8 cellular contexts compared by ENCODE assay signal in the genomic region with DNA sequence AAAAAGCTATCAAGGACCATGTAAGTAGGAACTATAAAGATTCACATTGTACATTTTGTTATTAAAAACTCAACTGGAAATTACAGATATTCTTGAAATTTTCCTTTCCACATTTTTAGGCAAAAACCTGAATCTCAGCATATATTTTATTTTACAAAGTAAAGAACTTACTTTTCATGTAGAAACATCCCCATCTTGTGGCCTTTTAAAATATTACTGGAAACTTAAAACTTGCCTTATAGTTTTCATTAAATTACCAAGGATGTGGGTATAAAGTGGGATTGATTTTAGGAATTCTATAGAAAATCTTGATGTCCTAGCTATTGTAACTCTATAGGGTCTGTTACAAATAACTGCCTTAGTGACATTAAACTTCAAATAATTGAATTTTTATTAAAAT. TPM values are rescaled to one million over a fixed set of nuclear protein-coding genes. Genes with fewer than 3 reads are reported as not detected.
DNase-seq lines count a peak whose midpoint lies in the region; ATAC-seq, FAIRE-seq and TF ChIP-seq lines count a peak whose summit lies in the region.

No MANE protein-coding gene starts in this region.

- H2BK5ac ChIP-seq in mesenchymal stem cell (ENCODE audit: low read depth, low read length, poor library complexity, severe bottlenecking): no peak overlapping the region

- H3K79me2 ChIP-seq in Loucy (ENCODE audit: insufficient read depth, low read length): peaks cover 88% of the 10 kb centered on the region
- H3K79me2 ChIP-seq in GM12878 (ENCODE audit: control insufficient read depth, insufficient read depth, low read length): peaks cover 33% of the 10 kb centered on the region

- H3K9me2 ChIP-seq in Loucy (replicated peaks; ENCODE audit: low read depth, low read length): no peaks in the 10 kb centered on the region

- H3K9ac ChIP-seq in Loucy (ENCODE audit: low read depth, low read length, poor library complexity, severe bottlenecking) (no peak overlapping the region), GM12878 (ENCODE audit: control insufficient read depth, insufficient read depth, low read length) (no peak overlapping the region), mesenchymal stem cell (ENCODE audit: low read length) (no peak overlapping the region)

- no peak overlapping the region for H3K27ac ChIP-seq in CD8-positive, alpha-beta T cell (ENCODE audit: low read depth, low read length)
- H3K27ac ChIP-seq in GM12878 (ENCODE audit: control insufficient read depth, insufficient read depth) (no peak overlapping the region), mesenchymal stem cell (ENCODE audit: low read length, poor library complexity, severe bottlenecking) (no peak overlapping the region), aorta (ENCODE audit: low read depth in 1 of 2, low read length in 2 of 2) (no peak overlapping the region)

- peak; percentile 72 for TF ChIP-seq CTCF in CD8-positive, alpha-beta T cell (IDR thresholded peaks at IDR 0.05)
- TF ChIP-seq CTCF in Loucy (conservative IDR thresholded peaks at IDR 0.05; ENCODE audit: low read length) (peak; percentile 63), GM12878 (IDR thresholded peaks at IDR 0.05 in 2 of 3, conservative IDR thresholded peaks at IDR 0.05 in 1 of 3; ENCODE audit: control insufficient read depth in 2 of 3, extremely low read depth in 1 of 3, insufficient read depth in 1 of 3, low read depth in 3 of 3, low read length in 3 of 3) (peak in 2 of 3 experiments; percentile 8 to 32; a peak in 2 of 6 replicates)

- no peak for FAIRE-seq in GM12878 (lab: Jason Lieb, UNC)

- no peak for ATAC-seq in CD8-positive, alpha-beta T cell
- ATAC-seq in GM12878 (no peak), HG03095 (IDR thresholded peaks at IDR 0.05; ENCODE audit: unreplicated experiment) (no peak), GM18858 (IDR thresholded peaks at IDR 0.05; ENCODE audit: unreplicated experiment) (no peak), aorta (ENCODE audit: low FRiP score) (no peak)

- H3K4me1 ChIP-seq in CD8-positive, alpha-beta T cell (ENCODE audit: insufficient read depth, low read length): no peaks in the 10 kb centered on the region
- H3K4me1 ChIP-seq in Loucy (ENCODE audit: insufficient read depth, low read length, poor library complexity, severe bottlenecking) (peaks cover 24% of the 10 kb centered on the region), GM12878 (ENCODE audit: control insufficient read depth, insufficient read depth, low read length) (no peaks in the 10 kb centered on the region), mesenchymal stem cell (ENCODE audit: control insufficient read depth, insufficient read depth, low read depth, low read length) (no peaks in the 10 kb centered on the region), aorta (ENCODE audit: control insufficient read depth in 1 of 2, insufficient read depth in 2 of 2, low read length in 2 of 2) (no peaks in the 10 kb centered on the region)

- H3K18ac ChIP-seq in mesenchymal stem cell (ENCODE audit: low read depth in 1 of 2, low read length in 2 of 2): no peak overlapping the region

- RAD21 ChIA-PET in GM12878 (lab: Charles Lee; ENCODE audit: unreplicated experiment): interaction anchor here (0.6 to 4.1 kb wide), 34 partner anchors 9 to 571 kb away, joined by 3 to 34 read pairs (median 4); a partner anchor contains a TSS

- H3K4me3 Mint-ChIP-seq in CD8-positive, alpha-beta T cell: no peak overlapping the region

- peaks cover 3% of the 10 kb centered on the region; the same call in 1 of the 2 replicates for H3F3A ChIP-seq in Loucy (ENCODE audit: low read depth)

- H2BK15ac ChIP-seq in mesenchymal stem cell (ENCODE audit: low read depth, poor library complexity, severe bottlenecking): no peak overlapping the region

- no peaks in the 10 kb centered on the region for H3K9me3 Mint-ChIP-seq in CD8-positive, alpha-beta T cell

- no peaks in the 10 kb centered on the region for H3K9me3 ChIP-seq in CD8-positive, alpha-beta T cell (ENCODE audit: low read length)
- no peaks in the 10 kb centered on the region for H3K9me3 ChIP-seq in Loucy (ENCODE audit: insufficient read depth, low read depth, low read length)
- no peaks in the 10 kb centered on the region; the same call in 2 of the 3 replicates for H3K9me3 ChIP-seq in GM12878 (replicated peaks; ENCODE audit: control insufficient read depth, insufficient read depth, low read length)
- no peaks in the 10 kb centered on the region for H3K9me3 ChIP-seq in mesenchymal stem cell (ENCODE audit: control insufficient read depth, low read length)
- no peaks in the 10 kb centered on the region for H3K9me3 ChIP-seq in aorta (ENCODE audit: control insufficient read depth, low read length)

- H2AFZ ChIP-seq in Loucy (ENCODE audit: low read length) (no peak overlapping the region), GM12878 (ENCODE audit: control insufficient read depth, low read depth, low read length) (no peak overlapping the region), mesenchymal stem cell (ENCODE audit: low read depth, low read length) (no peak overlapping the region)

- peaks cover 57% of the 10 kb centered on the region for H3K36me3 Mint-ChIP-seq in CD8-positive, alpha-beta T cell

- H3K4ac ChIP-seq in mesenchymal stem cell (ENCODE audit: low read depth in 1 of 2, low read length in 2 of 2): no peak overlapping the region

- H3K36me3 ChIP-seq in CD8-positive, alpha-beta T cell (ENCODE audit: insufficient read depth, low read length): peaks cover 3% of the 10 kb centered on the region
- H3K36me3 ChIP-seq in Loucy (ENCODE audit: insufficient read depth, low read length) (peaks cover 61% of the 10 kb centered on the region), GM12878 (ENCODE audit: control insufficient read depth in 2 of 2, insufficient read depth in 2 of 2, low read length in 1 of 2) (peaks cover 1 to 10% of the 10 kb centered on the region in 2 experiments), mesenchymal stem cell (ENCODE audit: control insufficient read depth in 1 of 2, insufficient read depth in 2 of 2, low read depth in 1 of 2, low read length in 2 of 2) (peaks cover 0 to 25% of the 10 kb centered on the region in 2 experiments), aorta (ENCODE audit: control insufficient read depth in 1 of 2, insufficient read depth in 2 of 2, low read length in 1 of 2) (no peaks in the 10 kb centered on the region)

- H3K4me2 ChIP-seq in Loucy (ENCODE audit: low read depth, low read length, poor library complexity, severe bottlenecking): no peak overlapping the region
- H3K4me2 ChIP-seq in GM12878 (ENCODE audit: control insufficient read depth, insufficient read depth): no peak overlapping the region
- H3K4me2 ChIP-seq in mesenchymal stem cell (ENCODE audit: low read length, poor library complexity, severe bottlenecking): no peak overlapping the region

- H3K79me1 ChIP-seq in mesenchymal stem cell (replicated peaks; ENCODE audit: low read length, poor library complexity, severe bottlenecking): peaks cover 11% of the 10 kb centered on the region

- no peak overlapping the region for H3K27ac Mint-ChIP-seq in CD8-positive, alpha-beta T cell

- in situ Hi-C loops in GM12878 (cut with MboI): loop anchor here (10.0 kb wide), 1 partner anchor 572 kb away; no protein-coding TSS in a partner anchor

- no peak overlapping the region for H3K4me3 ChIP-seq in CD8-positive, alpha-beta T cell (ENCODE audit: low read depth, low read length)
- H3K4me3 ChIP-seq in Loucy (ENCODE audit: low read length, poor library complexity, severe bottlenecking) (no peak overlapping the region), GM12878 (no peak overlapping the region), mesenchymal stem cell (ENCODE audit: insufficient read depth in 1 of 2, low read depth in 1 of 2, low read length in 2 of 2) (no peak overlapping the region), aorta (ENCODE audit: low read length in 2 of 2) (no peak overlapping the region)

- H4K20me1 ChIP-seq in Loucy (ENCODE audit: insufficient read depth, low read length, poor library complexity, severe bottlenecking): peaks cover 67% of the 10 kb centered on the region
- H4K20me1 ChIP-seq in GM12878 (ENCODE audit: control insufficient read depth, insufficient read depth): no peaks in the 10 kb centered on the region

- no peak overlapping the region for H3K23ac ChIP-seq in mesenchymal stem cell (ENCODE audit: low read length in 2 of 2)

- no TSS peak for BruUV-seq in GM12878 (replicated peaks; lab: Mats Ljungman, UMichigan)

- H2BK120ac ChIP-seq in mesenchymal stem cell (ENCODE audit: low read depth, low read length): no peak overlapping the region

- peaks cover 9% of the 10 kb centered on the region for H3K4me1 Mint-ChIP-seq in CD8-positive, alpha-beta T cell (ENCODE audit: low read depth)

- POLR2A ChIA-PET in CD8-positive, alpha-beta T cell (lab: Charles Lee): interaction anchor here (0.7 to 2.2 kb wide), 2 partner anchors 11 to 92 kb away, joined by 7 to 9 read pairs; a partner anchor contains a TSS
- POLR2A ChIA-PET in GM12878 (lab: Charles Lee): interaction anchor here (0.7 kb wide), 3 partner anchors 89 to 830 kb away, joined by 3 to 5 read pairs (median 5); no protein-coding TSS in a partner anchor

- TF ChIP-seq POLR2A in GM12878 (IDR thresholded peaks at IDR 0.05; ENCODE audit: low read depth, low read length): no peak

- H4K91ac ChIP-seq in mesenchymal stem cell (ENCODE audit: low read length): no peak overlapping the region

- no peak overlapping the region for H3K14ac ChIP-seq in mesenchymal stem cell (ENCODE audit: low read length in 2 of 2)

- H4K8ac ChIP-seq in mesenchymal stem cell (ENCODE audit: low read length): no peak overlapping the region

- H3K27me3 Mint-ChIP-seq in CD8-positive, alpha-beta T cell (ENCODE audit: low read depth): no peaks in the 10 kb centered on the region

- TF ChIP-seq RAD21 in GM12878 (IDR thresholded peaks at IDR 0.05; ENCODE audit: insufficient read depth, low read depth, low read length): peak; percentile 56

- no peak overlapping the region for H2BK12ac ChIP-seq in mesenchymal stem cell (ENCODE audit: low read length in 2 of 2)

- H2AK5ac ChIP-seq in mesenchymal stem cell (ENCODE audit: low read length, severe bottlenecking): no peak overlapping the region

- CTCF ChIA-PET in CD8-positive, alpha-beta T cell (lab: Charles Lee): interaction anchor here (0.7 to 4.7 kb wide), 17 partner anchors 9 to 382 kb away, joined by 3 to 36 read pairs (median 4); a partner anchor contains a TSS
- CTCF ChIA-PET in GM12878 (lab: Yijun Ruan, JAX): interaction anchor here (0.6 to 6.6 kb wide), 46 partner anchors 9 to 578 kb away, joined by 3 to 81 read pairs (median 5); a partner anchor contains a TSS

- no peak for TF ChIP-seq EP300 in GM12878 (IDR thresholded peaks at IDR 0.05; ENCODE audit: borderline replicate concordance in 1 of 2, control insufficient read depth in 1 of 2, low read depth in 2 of 2, low read length in 2 of 2)

- SMC1A ChIA-PET in GM12878 (lab: Charles Lee; ENCODE audit: uncharacterized antibody, unreplicated experiment): interaction anchor here (0.6 to 6.5 kb wide), 28 partner anchors 8 to 381 kb away, joined by 3 to 55 read pairs (median 5); a partner anchor contains a TSS

- no peak for DNase-seq in CD8-positive, alpha-beta T cell
- DNase-seq in GM12878 (ENCODE audit: low read depth, low spot score) (no peak), mesenchymal stem cell (peak; percentile 59), aorta (no peak)
- no peak for DNase-seq in activated CD4-positive, alpha-beta T cell treated with anti-CD3 and anti-CD28 coated beads, Interleukin-2, amount 50 U/mL, for 4 hours

- no peaks in the 10 kb centered on the region for H3K27me3 ChIP-seq in CD8-positive, alpha-beta T cell (ENCODE audit: insufficient read depth, low read length)
- H3K27me3 ChIP-seq in Loucy (ENCODE audit: insufficient read depth, low read length, poor library complexity, severe bottlenecking): no peaks in the 10 kb centered on the region
- no peaks in the 10 kb centered on the region for H3K27me3 ChIP-seq in GM12878 (replicated peaks in 1 of 2; ENCODE audit: control insufficient read depth in 2 of 2, insufficient read depth in 2 of 2, low read length in 1 of 2)
- H3K27me3 ChIP-seq in mesenchymal stem cell (ENCODE audit: control insufficient read depth in 1 of 2, insufficient read depth in 1 of 2, low read length in 2 of 2): no peaks in the 10 kb centered on the region
- H3K27me3 ChIP-seq in aorta (ENCODE audit: control insufficient read depth in 1 of 2, insufficient read depth in 2 of 2, low read length in 1 of 2): no peaks in the 10 kb centered on the region

- intact Hi-C loops in CD8-positive, alpha-beta T cell (cut with DNase I, micrococcal nuclease): loop anchor here (1.0 to 5.0 kb wide), 7 partner anchors 11 to 574 kb away; a partner anchor contains a TSS
- intact Hi-C loops in GM12878 (cut with micrococcal nuclease; ENCODE audit: unreplicated experiment) (loop anchor here (1.0 to 5.0 kb wide), 3 partner anchors 90 to 575 kb away; no protein-coding TSS in a partner anchor), aorta (cut with DNase I) (loop anchor here (5.0 to 10.0 kb wide), 4 partner anchors 90 to 572 kb away; a partner anchor contains a TSS)

RNA-seq across cellular contexts. Expression of a gene that starts 10.6 kb away (rescaled TPM):
- 10 to 100 TPM; 75.6 to 81.6 TPM for total RNA-seq in CD8-positive, alpha-beta T cell
- 82.6 and 89.6 TPM in 2 replicates for total RNA-seq in GM12878 (2013; cell fraction: nucleolus; rRNA removed)
- total RNA-seq in GM12878 (2014; rRNA removed) (71.2 and 75.9 TPM in 2 replicates), GM12878 (2014; rRNA removed; fragmentation: Illumina TruSeq; extraction: Trizol) (77.4 and 81.8 TPM in 2 replicates), GM12878 (2021) (56.6 and 60.1 TPM in 2 replicates), aorta (1 to 10 TPM; 4.4 to 7.3 TPM)
- polyA plus RNA-seq in GM12878 (2011; ENCODE audit: low read depth): 11.0 TPM
- polyA plus RNA-seq in GM12878 (2011; rRNA removed) (29.3 and 38.0 TPM in 2 replicates), GM12878 (2014; fragmentation: Illumina TruSeq; extraction: Trizol) (64.8 and 89.7 TPM in 2 replicates), GM12878 (2014; fragmentation: Nextera tagmentation; extraction: Ambion mirVana) (10 to 100 TPM; 46.1 to 47.0 TPM), GM12878 (2014; rRNA removed) (37.7 and 38.5 TPM in 2 replicates), GM12878 (2016; fragmentation: Nextera tagmentation; extraction: Ambion mirVana) (10 to 100 TPM; 84.0 to 89.8 TPM), aorta (1 to 10 TPM; 2.8 to 3.3 TPM)
- polyA plus RNA-seq in GM12878 (2011; cell fraction: cytosol; rRNA removed): 13.3 and 14.7 TPM in 2 replicates
- polyA plus RNA-seq in GM12878 (2011; cell fraction: nucleus; rRNA removed): 19.5 and 22.1 TPM in 2 replicates
- polyA plus RNA-seq in GM12878 (2012): 26.6 and 29.0 TPM in 2 replicates
- polyA minus RNA-seq in GM12878 (2011; rRNA and poly(A)+ RNA removed): 9.3 and 10.2 TPM in 2 replicates
- polyA minus RNA-seq in GM12878 (2011; cell fraction: cytosol; rRNA and poly(A)+ RNA removed): 8.6 and 11.0 TPM in 2 replicates
- polyA minus RNA-seq in GM12878 (2011; cell fraction: nucleus; rRNA and poly(A)+ RNA removed): 29.7 and 42.2 TPM in 2 replicates
- polyA plus RNA-seq in mesenchymal stem cell (2013, experiment 1 of 2): 14.2 TPM
- polyA plus RNA-seq in mesenchymal stem cell (2013, experiment 2 of 2): 14.5 TPM

RNA-seq across cellular contexts. Expression of a gene that starts 10.7 kb away (rescaled TPM):
- 1 to 10 TPM; 6.2 to 6.9 TPM for total RNA-seq in CD8-positive, alpha-beta T cell
- total RNA-seq in GM12878 (2013; cell fraction: nucleolus; rRNA removed): 112 and 120 TPM in 2 replicates
- total RNA-seq in GM12878 (2014; rRNA removed) (21.1 and 21.6 TPM in 2 replicates), GM12878 (2014; rRNA removed; fragmentation: Illumina TruSeq; extraction: Trizol) (22.9 and 23.7 TPM in 2 replicates), GM12878 (2021) (32.3 and 33.0 TPM in 2 replicates), aorta (10 to 100 TPM; 16.0 to 17.2 TPM)
- polyA plus RNA-seq in GM12878 (2011; ENCODE audit: low read depth): 10.0 TPM
- polyA plus RNA-seq in GM12878 (2011; rRNA removed) (60.3 and 110 TPM in 2 replicates), GM12878 (2014; fragmentation: Illumina TruSeq; extraction: Trizol) (28.7 and 35.9 TPM in 2 replicates), GM12878 (2014; fragmentation: Nextera tagmentation; extraction: Ambion mirVana) (10 to 100 TPM; 15.8 to 17.4 TPM), GM12878 (2014; rRNA removed) (16.4 and 18.6 TPM in 2 replicates), GM12878 (2016; fragmentation: Nextera tagmentation; extraction: Ambion mirVana) (10 to 100 TPM; 21.4 to 24.6 TPM), aorta (1 to 10 TPM; 4.1 to 9.3 TPM)
- polyA plus RNA-seq in GM12878 (2011; cell fraction: cytosol; rRNA removed): 17.3 and 20.3 TPM in 2 replicates
- 49.4 and 62.8 TPM in 2 replicates for polyA plus RNA-seq in GM12878 (2011; cell fraction: nucleus; rRNA removed)
- 21.1 and 32.6 TPM in 2 replicates for polyA plus RNA-seq in GM12878 (2012)
- polyA minus RNA-seq in GM12878 (2011; rRNA and poly(A)+ RNA removed): 18.3 and 23.5 TPM in 2 replicates
- 14.7 and 19.0 TPM in 2 replicates for polyA minus RNA-seq in GM12878 (2011; cell fraction: cytosol; rRNA and poly(A)+ RNA removed)
- 33.1 and 43.9 TPM in 2 replicates for polyA minus RNA-seq in GM12878 (2011; cell fraction: nucleus; rRNA and poly(A)+ RNA removed)
- 9.6 TPM for polyA plus RNA-seq in mesenchymal stem cell (2013, experiment 1 of 2)
- polyA plus RNA-seq in mesenchymal stem cell (2013, experiment 2 of 2): 10.2 TPM

RNA-seq across cellular contexts. Expression of a gene that starts 47.2 kb away (rescaled TPM):
- 1 to 10 TPM; 1.1 to 1.7 TPM for total RNA-seq in CD8-positive, alpha-beta T cell
- 193 and 197 TPM in 2 replicates for total RNA-seq in GM12878 (2013; cell fraction: nucleolus; rRNA removed)
- total RNA-seq in GM12878 (2014; rRNA removed): 10.4 and 14.1 TPM in 2 replicates
- 8.7 and 10.0 TPM in 2 replicates for total RNA-seq in GM12878 (2014; rRNA removed; fragmentation: Illumina TruSeq; extraction: Trizol)
- 13.3 and 14.3 TPM in 2 replicates for total RNA-seq in GM12878 (2021)
- 2.2 TPM for polyA plus RNA-seq in GM12878 (2011; ENCODE audit: low read depth)
- polyA plus RNA-seq in GM12878 (2011; rRNA removed): 24.5 and 34.9 TPM in 2 replicates
- polyA plus RNA-seq in GM12878 (2011; cell fraction: cytosol; rRNA removed): 9.6 and 11.1 TPM in 2 replicates
- 63.7 and 66.1 TPM in 2 replicates for polyA plus RNA-seq in GM12878 (2011; cell fraction: nucleus; rRNA removed)
- 3.4 and 4.0 TPM in 2 replicates for polyA plus RNA-seq in GM12878 (2012)
- 7.9 and 8.4 TPM in 2 replicates for polyA plus RNA-seq in GM12878 (2014; fragmentation: Illumina TruSeq; extraction: Trizol)
- 1 to 10 TPM; 1.4 TPM for polyA plus RNA-seq in GM12878 (2014; fragmentation: Nextera tagmentation; extraction: Ambion mirVana)
- 5.3 and 7.2 TPM in 2 replicates for polyA plus RNA-seq in GM12878 (2014; rRNA removed)
- 1 to 10 TPM; 6.0 to 7.1 TPM for polyA plus RNA-seq in GM12878 (2016; fragmentation: Nextera tagmentation; extraction: Ambion mirVana)
- polyA minus RNA-seq in GM12878 (2011; rRNA and poly(A)+ RNA removed): 71.3 and 146 TPM in 2 replicates
- polyA minus RNA-seq in GM12878 (2011; cell fraction: cytosol; rRNA and poly(A)+ RNA removed): 10.0 and 13.6 TPM in 2 replicates
- 106 and 145 TPM in 2 replicates for polyA minus RNA-seq in GM12878 (2011; cell fraction: nucleus; rRNA and poly(A)+ RNA removed)
- 0.73 TPM for polyA plus RNA-seq in mesenchymal stem cell (2013, experiment 1 of 2)
- 0.71 TPM for polyA plus RNA-seq in mesenchymal stem cell (2013, experiment 2 of 2)
- 1 to 10 TPM; 6.0 to 8.4 TPM for total RNA-seq in aorta
- polyA plus RNA-seq in aorta: under 1 TPM; 0.13 to 0.23 TPM

Comparison
In these comparisons a context has a peak if more than half of its experiments do, and no peak if none do; other contexts are left out.
1. CTCF ChIP-seq: peak in every context shown above with its lines; median percentile 72 in CD8-positive, alpha-beta T cell; 63 in Loucy; 20 in GM12878.
2. RNA of a gene that starts 10.6 kb away (total RNA-seq): 75.6 to 81.6 TPM in CD8-positive, alpha-beta T cell and 56.6 to 89.6 TPM in GM12878; 4.4 to 7.3 TPM in aorta; every median in the first group is over 4 times any median in the second.